17 cellular contexts compared by ENCODE assay signal in the genomic region with DNA sequence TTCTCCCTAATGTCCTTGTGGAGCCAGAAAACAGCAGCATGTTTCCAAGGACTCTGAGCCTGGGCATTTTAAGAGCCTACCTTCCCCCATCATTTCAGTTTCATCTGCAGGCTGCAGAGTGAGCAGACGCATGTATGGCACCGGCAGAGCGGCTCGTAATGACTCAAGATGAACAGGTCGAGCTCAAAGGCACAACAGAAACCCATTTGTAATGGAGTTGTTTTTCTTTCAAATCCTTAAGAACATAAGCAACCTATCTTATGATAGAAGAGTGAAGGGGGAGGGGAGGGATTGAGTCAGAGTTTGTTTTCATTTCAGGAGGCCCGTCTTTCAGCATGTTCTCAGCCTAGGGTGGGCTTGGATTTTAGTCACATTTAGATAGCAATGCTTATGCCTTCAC. TPM values are rescaled to one million over a fixed set of nuclear protein-coding genes. Genes with fewer than 3 reads are reported as not detected.
A peak's percentile ranks its signal among the peaks of the same experiment; 100 is the strongest.
DNase-seq lines count a peak whose midpoint lies in the region; ATAC-seq and TF ChIP-seq lines count a peak whose summit lies in the region.
"Had no signal": no experiment of that assay in that cellular context is flagged by ENCODE, and none has a peak within 500 bp of the region (broad histone marks: within the 10 kb centered on the region; RNA-seq: fewer than 3 reads in every experiment).

No MANE protein-coding gene starts in this region.

- CTCF ChIA-PET in PC-9 (lab: Charles Lee), result no interaction called here

- POLR2A ChIA-PET in PC-9 (lab: Charles Lee; ENCODE audit: unreplicated experiment), result no interaction called here

- no peaks in the 10 kb centered on the region for H4K20me1 ChIP-seq in PC-9 (ENCODE audit: insufficient read depth)
- H4K20me1 ChIP-seq in fibroblast of lung (ENCODE audit: control insufficient read depth, extremely low read depth, insufficient read depth, low read length), result no peaks in the 10 kb centered on the region

- H3K27me3 ChIP-seq in PC-9 (ENCODE audit: insufficient read depth, low read depth), result no peaks in the 10 kb centered on the region
- peaks cover 37% of the 10 kb centered on the region for H3K27me3 ChIP-seq in fibroblast of lung (ENCODE audit: control insufficient read depth, insufficient read depth, low read length)
- peaks cover 0 to 99% (median 4%) of the 10 kb centered on the region in 4 donors for H3K27me3 ChIP-seq in esophagus squamous epithelium

- H3K27ac ChIP-seq in PC-9 (peak overlapping the region; percentile 96), fibroblast of lung (ENCODE audit: insufficient read depth, low read length) (no peak overlapping the region), esophagus squamous epithelium (no peak overlapping the region)
- H3K27ac ChIP-seq: VCaP had no signal

- no peaks in the 10 kb centered on the region for H3K9me3 ChIP-seq in PC-9 (ENCODE audit: insufficient read depth, low read depth)
- H3K9me3 ChIP-seq in fibroblast of lung (ENCODE audit: control insufficient read depth, insufficient read depth, low read depth, low read length), result no peaks in the 10 kb centered on the region
- H3K9me3 ChIP-seq in esophagus squamous epithelium, result no peaks in the 10 kb centered on the region
- H3K9me3 ChIP-seq: BE2C had no signal

- no peak overlapping the region for H2AFZ ChIP-seq in PC-9
- no peak overlapping the region for H2AFZ ChIP-seq in fibroblast of lung (ENCODE audit: low read length)

- H3K79me2 ChIP-seq in PC-9 (ENCODE audit: low read depth), result no peaks in the 10 kb centered on the region
- H3K79me2 ChIP-seq in fibroblast of lung (ENCODE audit: control insufficient read depth, insufficient read depth, low read length), result no peaks in the 10 kb centered on the region

- H3K9ac ChIP-seq in fibroblast of lung (ENCODE audit: insufficient read depth, low read length), result no peak overlapping the region

- DNase-seq in EH (ENCODE audit: low read depth) (peak; percentile 36), PC-9 (no peak), fibroblast of lung (ENCODE audit: low read depth in 2 of 2) (peak; percentile 36 to 72), renal cortical epithelial cell (ENCODE audit: low read depth) (peak; percentile 15), esophagus squamous epithelium (lab: John Stamatoyannopoulos, UW) (no peak)
- DNase-seq: BE2C; NCI-H1105; right cardiac atrium; RPMI8226; stimulated activated CD4-positive, alpha-beta T cell treated with anti-CD3 and anti-CD28 coated beads, Interleukin-2, amount 100 ng/mL, for 24 hours had no signal

- peak overlapping the region; percentile 72; the same call in 1 of the 2 replicates for H3K4me2 ChIP-seq in PC-9
- no peak overlapping the region for H3K4me2 ChIP-seq in fibroblast of lung (ENCODE audit: extremely low read depth, insufficient read depth, low read length)

- no peak for TF ChIP-seq POLR2A in esophagus squamous epithelium (IDR thresholded peaks at IDR 0.05)

- ATAC-seq in GM19452 (IDR thresholded peaks at IDR 0.05; ENCODE audit: unreplicated experiment) (no peak), HG02870 (IDR thresholded peaks at IDR 0.05; ENCODE audit: unreplicated experiment) (no peak)
- no peak for ATAC-seq in activated CD4-positive, CD25-positive, alpha-beta regulatory T cell treated with anti-CD3 and anti-CD28 coated beads, Interleukin-2, amount 50 U/mL, for 24 hours
- ATAC-seq: K562, right cardiac atrium had no signal

- no peak for TF ChIP-seq CTCF in PC-9 (conservative IDR thresholded peaks at IDR 0.05)
- TF ChIP-seq CTCF in fibroblast of lung (conservative IDR thresholded peaks at IDR 0.05 in 1 of 2, IDR thresholded peaks at IDR 0.05 in 1 of 2; ENCODE audit: low read depth in 1 of 2, low read length in 2 of 2), result no peak
- TF ChIP-seq CTCF in esophagus squamous epithelium (IDR thresholded peaks at IDR 0.05), result no peak

- H3K36me3 ChIP-seq in PC-9 (ENCODE audit: low read depth) (no peaks in the 10 kb centered on the region), fibroblast of lung (ENCODE audit: control insufficient read depth, insufficient read depth, low read length) (no peaks in the 10 kb centered on the region), esophagus squamous epithelium (no peaks in the 10 kb centered on the region)
- H3K36me3 ChIP-seq: BE2C had no signal

- intact Hi-C loops in PC-9 (cut with micrococcal nuclease; ENCODE audit: unreplicated experiment), result no loop called here
- intact Hi-C loops in esophagus squamous epithelium (cut with DNase I), result no loop called here

- WGBS in esophagus squamous epithelium, 2 donors, result 59 to 60% methylated on average over 6 of the region's 6 CpGs

- peaks cover 45% of the 10 kb centered on the region for H3F3A ChIP-seq in PC-9 (ENCODE audit: insufficient read depth, low read depth)

- H3K4me1 ChIP-seq in PC-9 (replicated peaks; ENCODE audit: insufficient read depth) (peaks cover 68% of the 10 kb centered on the region), fibroblast of lung (ENCODE audit: control insufficient read depth, extremely low read depth, insufficient read depth, low read length) (no peaks in the 10 kb centered on the region), esophagus squamous epithelium (no peaks in the 10 kb centered on the region)
- H3K4me1 ChIP-seq: BE2C had no signal

- no peaks in the 10 kb centered on the region for H3K9me2 ChIP-seq in PC-9 (ENCODE audit: insufficient read depth)

- BruUV-seq in PC-9 (replicated peaks; lab: Mats Ljungman, UMichigan), result no TSS peak

- H3K4me3 ChIP-seq in PC-9, result no peak overlapping the region
- no peak overlapping the region for H3K4me3 ChIP-seq in fibroblast of lung (replicated peaks in 1 of 4; ENCODE audit: control extremely low read depth in 1 of 4, insufficient read depth in 1 of 4, low read depth in 3 of 4, low read length in 4 of 4)
- H3K4me3 ChIP-seq in esophagus squamous epithelium, result no peak overlapping the region
- H3K4me3 ChIP-seq: K562 had no signal

RNA-seq across cellular contexts. Expression of a gene that starts 54.9 kb away (rescaled TPM):
- total RNA-seq in PC-9 (2021) (not detected in 2 replicates), fibroblast of lung (not detected in 2 replicates), renal cortical epithelial cell (not detected in 2 replicates), esophagus squamous epithelium (not detected)
- not detected in 2 replicates for polyA plus RNA-seq in fibroblast of lung
- not detected in 2 replicates for polyA plus RNA-seq in fibroblast of lung (2012)
- not detected in 2 replicates for polyA minus RNA-seq in fibroblast of lung (ENCODE audit: low replicate concordance)
- total RNA-seq: epithelial cell of proximal tubule, K562 had no signal
- polyA plus RNA-seq: adipose tissue, K562 had no signal

Comparison
In these comparisons a context has a peak if more than half of its experiments do, and no peak if none do; other contexts are left out.
1. DNase-seq: peak in EH (single experiment), fibroblast of lung (2 of 2) and renal cortical epithelial cell (single experiment); none in PC-9 (0 of 2) and esophagus squamous epithelium (single experiment).